ENCODE assay signal across 9 cellular contexts in genomic region chr6:140538926-140539325, GRCh38.
A peak's percentile ranks its signal among the peaks of the same experiment; 100 is the strongest.
DNase-seq lines count a peak whose midpoint lies in the region; ATAC-seq and TF ChIP-seq lines count a peak whose summit lies in the region.
"Had no signal": no experiment of that assay in that cellular context is flagged by ENCODE, and none has a peak within 500 bp of the region (broad histone marks: within the 10 kb centered on the region; RNA-seq: fewer than 3 reads in every experiment).

No MANE protein-coding gene starts in this region.

- DNase-seq in HFFc6 (peak; percentile 21), adipocyte (ENCODE audit: low read depth) (peak; percentile 41), iris pigment epithelial cell (ENCODE audit: low read depth) (peak; percentile 62), type B pancreatic cell (ENCODE audit: extremely low spot score, unreplicated experiment) (no peak), GF-D8 (lab: John Stamatoyannopoulos, UW) (no peak), aorta (no peak)
- no peak for DNase-seq in activated CD4-positive, alpha-beta T cell treated with anti-CD3 and anti-CD28 coated beads, Interleukin-2, amount 10 ng/mL, durations not matched to agents 7 days and 5 days
- DNase-seq: NCI-H2081 had no signal

- no peak for ATAC-seq in aorta (ENCODE audit: low FRiP score)
- ATAC-seq: HepG2 had no signal

- H3K9me3 Mint-ChIP-seq in HFFc6 = peaks cover 23% of the 10 kb centered on the region
- H3K9me3 Mint-ChIP-seq in type B pancreatic cell = peaks cover 15% of the 10 kb centered on the region
- peaks cover under 1% of the 10 kb centered on the region for H3K9me3 Mint-ChIP-seq in activated CD4-positive, alpha-beta T cell treated with anti-CD3 and anti-CD28 coated beads, Interleukin-2, amount 10 ng/mL, durations not matched to agents 7 days and 5 days

- peak overlapping the region in 1 of 2 donors; percentile 87 for H3K27ac ChIP-seq in aorta (ENCODE audit: low read depth in 1 of 2, low read length in 2 of 2)

- H3K27ac Mint-ChIP-seq in HFFc6 (peak overlapping the region; percentile 92), type B pancreatic cell (no peak overlapping the region)
- H3K27ac Mint-ChIP-seq in activated CD4-positive, alpha-beta T cell treated with anti-CD3 and anti-CD28 coated beads, Interleukin-2, amount 10 ng/mL, durations not matched to agents 7 days and 5 days = no peak overlapping the region

- H3K9ac ChIP-seq in adipocyte (ENCODE audit: low read length) = peak overlapping the region; percentile 88

- intact Hi-C loops in aorta (cut with DNase I) = no loop called here

- H3K4me3 Mint-ChIP-seq in HFFc6 (peak overlapping the region; percentile 45), type B pancreatic cell (no peak overlapping the region)
- H3K4me3 Mint-ChIP-seq in activated CD4-positive, alpha-beta T cell treated with anti-CD3 and anti-CD28 coated beads, Interleukin-2, amount 10 ng/mL, durations not matched to agents 7 days and 5 days = no peak overlapping the region

- H3K36me3 Mint-ChIP-seq in HFFc6 (ENCODE audit: low read depth) (peaks cover 43% of the 10 kb centered on the region), type B pancreatic cell (peaks cover 6% of the 10 kb centered on the region)
- H3K36me3 Mint-ChIP-seq in activated CD4-positive, alpha-beta T cell treated with anti-CD3 and anti-CD28 coated beads, Interleukin-2, amount 10 ng/mL, durations not matched to agents 7 days and 5 days (ENCODE audit: low read depth) = no peaks in the 10 kb centered on the region

- no peaks in the 10 kb centered on the region for H3K27me3 Mint-ChIP-seq in HFFc6 (ENCODE audit: insufficient read depth)
- H3K27me3 Mint-ChIP-seq in type B pancreatic cell = no peaks in the 10 kb centered on the region
- H3K27me3 Mint-ChIP-seq in activated CD4-positive, alpha-beta T cell treated with anti-CD3 and anti-CD28 coated beads, Interleukin-2, amount 10 ng/mL, durations not matched to agents 7 days and 5 days = peaks cover 4% of the 10 kb centered on the region

- H3K36me3 ChIP-seq in adipocyte (ENCODE audit: control insufficient read depth, insufficient read depth, low read length, severe bottlenecking) = no peaks in the 10 kb centered on the region
- no peaks in the 10 kb centered on the region for H3K36me3 ChIP-seq in aorta (ENCODE audit: control insufficient read depth in 1 of 2, insufficient read depth in 2 of 2, low read length in 1 of 2)

- H3K27me3 ChIP-seq in adipocyte (replicated peaks; ENCODE audit: control insufficient read depth, insufficient read depth, low read length) = no peaks in the 10 kb centered on the region
- no peaks in the 10 kb centered on the region for H3K27me3 ChIP-seq in aorta (ENCODE audit: control insufficient read depth in 1 of 2, insufficient read depth in 2 of 2, low read length in 1 of 2)

- H3K4me1 Mint-ChIP-seq in HFFc6 (ENCODE audit: low read depth) = peaks cover 78% of the 10 kb centered on the region
- peaks cover 32% of the 10 kb centered on the region for H3K4me1 Mint-ChIP-seq in type B pancreatic cell (ENCODE audit: unreplicated experiment)
- no peaks in the 10 kb centered on the region for H3K4me1 Mint-ChIP-seq in activated CD4-positive, alpha-beta T cell treated with anti-CD3 and anti-CD28 coated beads, Interleukin-2, amount 10 ng/mL, durations not matched to agents 7 days and 5 days

- TF ChIP-seq CTCF in HFFc6 (IDR thresholded peaks at IDR 0.05) (peak; percentile 37; the same call in 1 of the 2 replicates), type B pancreatic cell (conservative IDR thresholded peaks at IDR 0.05) (peak; percentile 36)

- CTCF ChIA-PET in activated CD4-positive, alpha-beta T cell treated with anti-CD3 and anti-CD28 coated beads, Interleukin-2, amount 10 ng/mL, durations not matched to agents 7 days and 5 days (lab: Charles Lee) = no interaction called here

- H3K9me3 ChIP-seq in adipocyte (ENCODE audit: control insufficient read depth, low read length) = peaks cover 22% of the 10 kb centered on the region
- H3K9me3 ChIP-seq in aorta (ENCODE audit: control insufficient read depth, low read length) = no peaks in the 10 kb centered on the region

- POLR2A ChIA-PET in activated CD4-positive, alpha-beta T cell treated with anti-CD3 and anti-CD28 coated beads, Interleukin-2, amount 10 ng/mL, durations not matched to agents 7 days and 5 days (lab: Charles Lee) = no interaction called here

- H3K4me3 ChIP-seq in adipocyte (ENCODE audit: low read length) = no peak overlapping the region
- no peak overlapping the region for H3K4me3 ChIP-seq in aorta (ENCODE audit: low read length in 2 of 2)

- H3K4me1 ChIP-seq in adipocyte (ENCODE audit: control insufficient read depth, insufficient read depth, low read length) (peaks cover 32% of the 10 kb centered on the region), aorta (ENCODE audit: control insufficient read depth in 1 of 2, insufficient read depth in 2 of 2, low read length in 2 of 2) (peaks cover 2% of the 10 kb centered on the region in 2 donors)

Comparison
In these comparisons a context has a peak if more than half of its experiments do, and no peak if none do; other contexts are left out.
1. DNase-seq: peak in HFFc6 (single experiment), adipocyte (single experiment) and iris pigment epithelial cell (single experiment); none in type B pancreatic cell (single experiment), activated CD4-positive, alpha-beta T cell treated with anti-CD3 and anti-CD28 coated beads, Interleukin-2, amount 10 ng/mL, durations not matched to agents 7 days and 5 days (single experiment), GF-D8 (single experiment) and aorta (0 of 2).